11 cellular contexts compared by ENCODE assay signal in genomic region chr11:87454246-87454645, GRCh38.
DNase-seq lines count a peak whose midpoint lies in the region; ATAC-seq and TF ChIP-seq lines count a peak whose summit lies in the region.
"Had no signal": no experiment of that assay in that cellular context is flagged by ENCODE, and none has a peak within 500 bp of the region (broad histone marks: within the 10 kb centered on the region; RNA-seq: fewer than 3 reads in every experiment).

No MANE protein-coding gene starts in this region.

- H3K9me3 ChIP-seq in SJCRH30 (replicated peaks) = no peaks in the 10 kb centered on the region

- no peak for TF ChIP-seq POLR2A in erythroblast (IDR thresholded peaks at IDR 0.05; ENCODE audit: low read length)

- 0 out of 2 replicates have a peak, but pooled peaks cover 3% of the 10 kb centered on the region for H3K27me3 ChIP-seq in SJCRH30

- H3K36me3 ChIP-seq in SJCRH30 = no peaks in the 10 kb centered on the region

- H3K4me1 ChIP-seq in SJCRH30 = no peaks in the 10 kb centered on the region

- peak; percentile 59 for ATAC-seq in GM19452 (IDR thresholded peaks at IDR 0.05; ENCODE audit: unreplicated experiment)
- ATAC-seq in HG03095 (IDR thresholded peaks at IDR 0.05; ENCODE audit: unreplicated experiment) = peak; percentile 83

- no peak overlapping the region for H3K4me3 ChIP-seq in SJCRH30
- H3K4me3 ChIP-seq: skin epidermis had no signal

- H3K27ac ChIP-seq in SJCRH30 = no peak overlapping the region
- H3K27ac ChIP-seq: skin epidermis had no signal

- DNase-seq in COLO668 (lab: John Stamatoyannopoulos, UW; ENCODE audit: unreplicated experiment) (peak; percentile 6), SJCRH30 (peak; percentile 8 to 18), erythroblast (lab: John Stamatoyannopoulos, UW) (no peak), NCI-H2196 (lab: John Stamatoyannopoulos, UW; ENCODE audit: unreplicated experiment) (no peak), dedifferentiated amniotic fluid mesenchymal stem cell (ENCODE audit: extremely low spot score) (no peak)
- DNase-seq in NK-92 treated with Interleukin-12 subunit alpha and Interleukin-12 subunit beta, amount 100 ng/mL, for 24 hours (lab: John Stamatoyannopoulos, UW) = no peak
- DNase-seq: mesendoderm; stimulated activated naive CD4-positive, alpha-beta T cell treated with Interleukin-2 at 50 U/mL for 16 hours had no signal

Comparison
In these comparisons a context has a peak if more than half of its experiments do, and no peak if none do; other contexts are left out.
1. DNase-seq: peak in COLO668 (single experiment) and SJCRH30 (2 of 2); none in erythroblast (0 of 2), NK-92 treated with Interleukin-12 subunit alpha and Interleukin-12 subunit beta, amount 100 ng/mL, for 24 hours (single experiment), NCI-H2196 (single experiment) and dedifferentiated amniotic fluid mesenchymal stem cell (single experiment).